Comparison of ENCODE assay signal across 8 cellular contexts in the genomic region with DNA sequence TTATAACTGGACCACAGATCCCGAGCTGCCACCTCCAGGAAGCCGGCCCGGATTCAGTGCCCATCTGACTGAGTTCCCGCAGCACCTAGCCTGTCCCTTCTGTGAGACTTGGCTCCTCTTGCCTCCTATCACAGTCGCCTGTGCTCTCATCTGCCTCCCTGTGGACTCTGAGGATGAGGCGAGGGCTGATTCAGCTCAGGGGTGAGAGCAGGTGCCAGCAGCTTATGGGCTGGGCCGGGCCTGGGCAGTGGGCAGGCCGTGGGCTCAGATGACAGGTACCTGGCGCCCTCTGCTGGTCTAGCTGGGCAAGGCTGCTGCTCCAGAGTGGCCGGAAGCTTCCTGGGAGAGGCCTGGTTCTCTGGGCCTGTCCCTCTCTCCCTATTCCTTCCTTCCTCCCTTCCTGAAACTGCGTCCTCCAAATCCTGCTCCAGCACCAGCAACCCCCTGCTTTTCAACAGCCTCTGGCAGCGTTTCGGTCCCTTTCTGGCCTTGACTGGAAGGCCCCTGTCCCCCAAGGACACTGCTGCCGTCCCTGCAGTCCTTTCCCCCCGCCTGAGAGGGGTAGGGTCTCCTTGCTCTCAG. TPM values are rescaled to one million over a fixed set of nuclear protein-coding genes. Genes with fewer than 3 reads are reported as not detected.
DNase-seq lines count a peak whose midpoint lies in the region; ATAC-seq, FAIRE-seq and TF ChIP-seq lines count a peak whose summit lies in the region.

No MANE protein-coding gene starts in this region.

- FAIRE-seq in A204.1 (lab: Jason Lieb, UNC), result peak; percentile 68

- TF ChIP-seq CTCF in dorsolateral prefrontal cortex (IDR thresholded peaks at IDR 0.05 in 54 of 56, conservative IDR thresholded peaks at IDR 0.05 in 2 of 56; ENCODE audit: low read depth in 1 of 56, partially characterized antibody in 56 of 56), result peak; percentile 35 to 86 (median 78)
- TF ChIP-seq CTCF in lung (IDR thresholded peaks at IDR 0.05; ENCODE audit: control extremely low read depth, extremely low read depth), result peak; percentile 63

- ATAC-seq in GM18867 (IDR thresholded peaks at IDR 0.05; ENCODE audit: unreplicated experiment) (peak; percentile 92), HG03460 (IDR thresholded peaks at IDR 0.05; ENCODE audit: unreplicated experiment) (peak; percentile 73), lung (ENCODE audit: insufficient read depth, low FRiP score) (peak; percentile 98)

- intact Hi-C loops in dorsolateral prefrontal cortex (cut with DNase I), result loop anchor here in 1 of 2 donors (2.0 kb wide), 1 partner anchor 71 kb away; no protein-coding TSS in a partner anchor

- WGBS in lung, 2 donors, result 50 to 52% methylated on average over 15 of the region's 15 CpGs

- H3K4me3 ChIP-seq in dorsolateral prefrontal cortex, result no peak overlapping the region
- no peak overlapping the region for H3K4me3 ChIP-seq in lung

- no peaks in the 10 kb centered on the region for H3K36me3 ChIP-seq in lung (ENCODE audit: control insufficient read depth in 2 of 2, insufficient read depth in 2 of 2, low read length in 2 of 2)

- no peaks in the 10 kb centered on the region for H3K9me3 ChIP-seq in lung (ENCODE audit: control insufficient read depth in 2 of 2, insufficient read depth in 1 of 2, low read length in 1 of 2)

- H3K27ac ChIP-seq in dorsolateral prefrontal cortex (no peak overlapping the region), lung (ENCODE audit: low read depth in 1 of 2, low read length in 1 of 2) (peak overlapping the region in 1 of 2 donors; percentile 13)

- peak; percentile 63 for DNase-seq in NCI-H524 treated with DMSO at 0.1 percent for 48 hours (lab: John Stamatoyannopoulos, UW)
- DNase-seq in activated CD4-positive, alpha-beta T cell treated with anti-CD3 and anti-CD28 coated beads, Interleukin-2, amount 50 U/mL, for 24 hours (ENCODE audit: low read depth in 1 of 2, low spot score in 1 of 2), result peak; percentile 34 to 42
- peak; percentile 70 to 86 (median 80) for DNase-seq in dorsolateral prefrontal cortex
- peak; percentile 90 for DNase-seq in lung (ENCODE audit: low spot score)
- peak; percentile 24 for DNase-seq in stimulated activated CD8-positive, alpha-beta memory T cell treated with anti-CD3 and anti-CD28 coated beads, Interleukin-12 subunit alpha, Interleukin-12 subunit beta, amount 100 ng/mL, for 24 hours (ENCODE audit: extremely low read depth)

- no peaks in the 10 kb centered on the region for H3K4me1 ChIP-seq in lung (ENCODE audit: control insufficient read depth in 2 of 2, insufficient read depth in 2 of 2, low read length in 2 of 2)

- H3K27me3 ChIP-seq in dorsolateral prefrontal cortex, result peaks cover 0 to 5% (median 0%) of the 10 kb centered on the region in 45 donors
- H3K27me3 ChIP-seq in lung (ENCODE audit: control insufficient read depth, insufficient read depth), result no peaks in the 10 kb centered on the region

RNA-seq across cellular contexts. Expression of gene PCSK9, which starts 17.3 kb away (rescaled TPM):
- total RNA-seq in dorsolateral prefrontal cortex (1 to 10 TPM in 1 of 120 experiments, under 1 TPM in 106, not detected in 13; 0.12 to 1.8 (median 0.32) TPM), lung (10 to 100 TPM; 26.6 to 47.2 TPM)
- polyA plus RNA-seq in lung, result 10 to 100 TPM; 13.0 to 15.5 TPM

RNA-seq across cellular contexts. Expression of gene BSND, which starts 23.3 kb away (rescaled TPM):
- total RNA-seq in dorsolateral prefrontal cortex (under 1 TPM in 36 of 120 experiments, not detected in 84; 0.06 to 0.47 (median 0.14) TPM), lung (not detected)
- polyA plus RNA-seq in lung, result under 1 TPM in 1 of 2 donors, not detected in 1; 0.02 TPM

RNA-seq across cellular contexts. Expression of gene TMEM61, which starts 41.6 kb away (rescaled TPM):
- total RNA-seq in dorsolateral prefrontal cortex (1 to 10 TPM in 23 of 120 experiments, under 1 TPM in 56, not detected in 41; 0.44 to 2.0 (median 0.76) TPM), lung (1 to 10 TPM; 1.1 to 2.1 TPM)
- polyA plus RNA-seq in lung, result 1 to 10 TPM in 1 of 2 donors, under 1 TPM in 1; 0.91 to 1.6 TPM

Comparison
In these comparisons a context has a peak if more than half of its experiments do, and no peak if none do; other contexts are left out.
1. DNase-seq: peak in every context shown above with its lines; median percentile 90 in lung; 80 in dorsolateral prefrontal cortex; 63 in NCI-H524 treated with DMSO at 0.1 percent for 48 hours; 38 in activated CD4-positive, alpha-beta T cell treated with anti-CD3 and anti-CD28 coated beads, Interleukin-2, amount 50 U/mL, for 24 hours; 24 in stimulated activated CD8-positive, alpha-beta memory T cell treated with anti-CD3 and anti-CD28 coated beads, Interleukin-12 subunit alpha, Interleukin-12 subunit beta, amount 100 ng/mL, for 24 hours.
2. RNA of gene PCSK9, which starts 17.3 kb away (total RNA-seq): 26.6 to 47.2 TPM in lung; 0.12 to 1.8 TPM in dorsolateral prefrontal cortex; every median in the first group is over 4 times any median in the second.
3. Peak in every context shown above with its lines, with median percentiles within 50 percentile points of each other: ATAC-seq.